In genomic region chr22:44735518-44736428, GRCh38 we compare ENCODE assay signal across 8 cellular contexts. TPM values are rescaled to one million over a fixed set of nuclear protein-coding genes. Genes with fewer than 3 reads are reported as not detected.
DNase-seq lines count a peak whose midpoint lies in the region; ATAC-seq, FAIRE-seq and TF ChIP-seq lines count a peak whose summit lies in the region.

No MANE protein-coding gene starts in this region.

- no peaks in the 10 kb centered on the region for H3K79me2 ChIP-seq in H1 (ENCODE audit: control insufficient read depth in 1 of 2, insufficient read depth in 2 of 2, low read length in 2 of 2)

- H3K27ac ChIP-seq in H1 (ENCODE audit: low read depth, low read length) = no peak overlapping the region

- CTCF ChIA-PET in activated CD8-positive, alpha-beta memory T cell treated with anti-CD3 and anti-CD28 coated beads, Interleukin-2, amount 10 ng/mL, durations not matched to agents 7 days and 5 days (lab: Charles Lee) = interaction anchor here (0.7 to 10.1 kb wide), 16 partner anchors 10 to 51 kb away, joined by 3 to 91 read pairs (median 4); partner anchors contain the start of gene PRR5
- CTCF ChIA-PET in H1 (lab: Charles Lee; ENCODE audit: partially characterized antibody) = interaction anchor here (0.5 to 9.3 kb wide), 29 partner anchors 8 to 1488 kb away, joined by 3 to 102 read pairs (median 5); partner anchors contain the start of gene ARHGAP8

- H2AK5ac ChIP-seq in H1 (ENCODE audit: low read depth, low read length) = no peak overlapping the region

- no peaks in the 10 kb centered on the region for H3K9me3 ChIP-seq in H1 (ENCODE audit: insufficient read depth in 2 of 2, low read depth in 1 of 2, low read length in 1 of 2)
- no peaks in the 10 kb centered on the region for H3K9me3 ChIP-seq in mucosa of descending colon

- ATAC-seq in activated CD8-positive, alpha-beta memory T cell treated with anti-CD3 and anti-CD28 coated beads, Interleukin-2, amount 10 ng/mL, durations not matched to agents 7 days and 5 days = peak; percentile 75
- peak; percentile 72 for ATAC-seq in mucosa of descending colon
- no peak for ATAC-seq in GM19463 (IDR thresholded peaks at IDR 0.05; ENCODE audit: unreplicated experiment)

- H3K4me2 ChIP-seq in H1 (ENCODE audit: insufficient read depth in 1 of 2, low read depth in 2 of 2, low read length in 2 of 2) = no peak overlapping the region

- peaks cover 4% of the 10 kb centered on the region for H3K9me3 Mint-ChIP-seq in activated CD8-positive, alpha-beta memory T cell treated with anti-CD3 and anti-CD28 coated beads, Interleukin-2, amount 10 ng/mL, durations not matched to agents 7 days and 5 days (ENCODE audit: low read depth)

- no peak overlapping the region for H3K27ac Mint-ChIP-seq in activated CD8-positive, alpha-beta memory T cell treated with anti-CD3 and anti-CD28 coated beads, Interleukin-2, amount 10 ng/mL, durations not matched to agents 7 days and 5 days

- intact Hi-C loops in mucosa of descending colon (cut with DNase I, micrococcal nuclease) = loop anchor here (2.0 to 5.0 kb wide), 2 partner anchors 38 to 39 kb away; no protein-coding TSS in a partner anchor

- peaks cover 0 to 14% of the 10 kb centered on the region in 2 experiments for H4K20me1 ChIP-seq in H1 (replicated peaks in 1 of 2; ENCODE audit: control insufficient read depth in 1 of 2, insufficient read depth in 2 of 2, low read length in 2 of 2)

- TF ChIP-seq RAD21 in H1 (IDR thresholded peaks at IDR 0.05 in 1 of 2, conservative IDR thresholded peaks at IDR 0.05 in 1 of 2; ENCODE audit: low read depth in 2 of 2, low read length in 2 of 2) = peak; percentile 96 to 97

- H3K27me3 ChIP-seq in H1 (replicated peaks in 1 of 4; ENCODE audit: control insufficient read depth in 3 of 4, extremely low read depth in 1 of 4, insufficient read depth in 3 of 4, low read length in 3 of 4) = no peaks in the 10 kb centered on the region; a peak in 1 of 7 replicates

- peaks cover 0 to 19% (median 12%) of the 10 kb centered on the region in 4 experiments; a peak in 5 of 7 replicates for H3K4me1 ChIP-seq in H1 (replicated peaks in 1 of 4; ENCODE audit: control insufficient read depth in 3 of 4, insufficient read depth in 4 of 4, low read length in 3 of 4)
- peaks cover 6% of the 10 kb centered on the region for H3K4me1 ChIP-seq in mucosa of descending colon (ENCODE audit: low read depth)

- no peaks in the 10 kb centered on the region for H3K27me3 Mint-ChIP-seq in activated CD8-positive, alpha-beta memory T cell treated with anti-CD3 and anti-CD28 coated beads, Interleukin-2, amount 10 ng/mL, durations not matched to agents 7 days and 5 days

- WGBS in H1 (ENCODE audit: extremely low coverage in 1 of 2, insufficient coverage in 1 of 2, insufficient read length in 1 of 2, insufficient replicate concordance in 2 of 2, low coverage in 1 of 2, low lambda C conversion rate in 2 of 2, missing lambda C conversion rate in 1 of 2), 2 experiments = 50% methylated on average over 28 of the region's 28 CpGs; no CpG with 5 or more reads in 1 of the 2 experiments

- no peak overlapping the region for H2BK15ac ChIP-seq in H1 (ENCODE audit: low read length)

- TF ChIP-seq EP300 in H1 (IDR thresholded peaks at IDR 0.05; ENCODE audit: borderline replicate concordance in 1 of 2, low read depth in 2 of 2, low read length in 2 of 2) = no peak

- H2BK5ac ChIP-seq in H1 (ENCODE audit: low read depth, low read length) = peak overlapping the region; percentile 49; the same call in 1 of the 2 replicates

- TF ChIP-seq CTCF in H1 (IDR thresholded peaks at IDR 0.05; ENCODE audit: control extremely low read depth in 1 of 3, insufficient read depth in 1 of 3, low read depth in 1 of 3, low read length in 3 of 3) (peak; percentile 96 to 98 (median 97)), mucosa of descending colon (IDR thresholded peaks at IDR 0.05) (peak; percentile 99)

- no peak overlapping the region for H3K23ac ChIP-seq in H1 (ENCODE audit: insufficient read length)

- no peak overlapping the region for H3K4me3 ChIP-seq in H1 (ENCODE audit: extremely low read depth in 1 of 4, insufficient read depth in 2 of 4, low read depth in 3 of 4, low read length in 4 of 4)
- H3K4me3 ChIP-seq in mucosa of descending colon = no peak overlapping the region

- no peak overlapping the region for H3K14ac ChIP-seq in H1 (ENCODE audit: insufficient read length)

- no peaks in the 10 kb centered on the region for H3K4me1 Mint-ChIP-seq in activated CD8-positive, alpha-beta memory T cell treated with anti-CD3 and anti-CD28 coated beads, Interleukin-2, amount 10 ng/mL, durations not matched to agents 7 days and 5 days

- H3K18ac ChIP-seq in H1 (ENCODE audit: extremely low read depth, low read length) = no peak overlapping the region

- H3K79me1 ChIP-seq in H1 (ENCODE audit: low read depth, low read length) = no peaks in the 10 kb centered on the region

- no peak overlapping the region for H3K4me3 Mint-ChIP-seq in activated CD8-positive, alpha-beta memory T cell treated with anti-CD3 and anti-CD28 coated beads, Interleukin-2, amount 10 ng/mL, durations not matched to agents 7 days and 5 days

- no peak overlapping the region for H4K5ac ChIP-seq in H1 (ENCODE audit: insufficient read length, low read depth, low read length)

- no peak overlapping the region for H4K91ac ChIP-seq in H1 (replicated peaks; ENCODE audit: insufficient read length, low read length)

- H2BK12ac ChIP-seq in H1 (ENCODE audit: low read depth, low read length) = 0 out of 2 replicates have a peak overlapping the region, but pooled peaks have one; percentile 39

- no peak overlapping the region for H3K4ac ChIP-seq in H1 (replicated peaks; ENCODE audit: insufficient read length, low read depth, low read length)

- H2BK120ac ChIP-seq in H1 (replicated peaks; ENCODE audit: low read depth, low read length) = no peak overlapping the region

- H3K9ac ChIP-seq in H1 (replicated peaks in 1 of 4; ENCODE audit: extremely low read depth in 1 of 4, low read depth in 3 of 4, low read length in 3 of 4) = no peak overlapping the region

- no peaks in the 10 kb centered on the region for H3K23me2 ChIP-seq in H1 (ENCODE audit: low read depth, low read length)

- POLR2A ChIA-PET in H1 (lab: Charles Lee; ENCODE audit: partially characterized antibody) = interaction anchor here (1.2 kb wide), 1 partner anchor 17 kb away, joined by 4 read pairs; the partner anchor contains the start of gene ARHGAP8

- H3K56ac ChIP-seq in H1 (replicated peaks; ENCODE audit: insufficient read length, low read depth, low read length) = no peak overlapping the region

- H4K8ac ChIP-seq in H1 (ENCODE audit: extremely low read depth, insufficient read depth, low read length) = no peak overlapping the region

- no peaks in the 10 kb centered on the region for H3K36me3 ChIP-seq in H1 (ENCODE audit: control insufficient read depth in 2 of 4, insufficient read depth in 4 of 4, low read length in 3 of 4)
- no peaks in the 10 kb centered on the region for H3K36me3 ChIP-seq in mucosa of descending colon (ENCODE audit: low read depth)

- DNase-seq in SKM-1 treated with dmso at 0.1 percent for 144 hours (lab: John Stamatoyannopoulos, UW; ENCODE audit: unreplicated experiment) (peak; percentile 47), SKM-1 (lab: John Stamatoyannopoulos, UW; ENCODE audit: unreplicated experiment) (no peak), NCI-H82 treated with DMSO at 0.1 percent for 48 hours (lab: John Stamatoyannopoulos, UW; ENCODE audit: unreplicated experiment) (peak; percentile 35), H1 (ENCODE audit: low read depth in 1 of 2, low spot score in 2 of 2) (peak; percentile 49 to 100), mucosa of descending colon (peak; percentile 81 to 94 (median 89))
- peak; percentile 85 for DNase-seq in activated CD8-positive, alpha-beta memory T cell treated with anti-CD3 and anti-CD28 coated beads, Interleukin-2, amount 10 ng/mL, durations not matched to agents 7 days and 5 days
- peak; percentile 97 for DNase-seq in stimulated activated CD8-positive, alpha-beta memory T cell treated with anti-CD3 and anti-CD28 coated beads, Interleukin-4, amount 100 ng/mL, for 48 hours

- FAIRE-seq in H1 (lab: Jason Lieb, UNC) = peak; percentile 28

- no peak overlapping the region for H2BK20ac ChIP-seq in H1 (ENCODE audit: low read length)

- no peak overlapping the region for H2AFZ ChIP-seq in H1 (ENCODE audit: low read length)

- no peak for TF ChIP-seq POLR2A in H1 (IDR thresholded peaks at IDR 0.05; ENCODE audit: control extremely low read depth in 1 of 2, low read depth in 2 of 2, low read length in 2 of 2)

- H3K36me3 Mint-ChIP-seq in activated CD8-positive, alpha-beta memory T cell treated with anti-CD3 and anti-CD28 coated beads, Interleukin-2, amount 10 ng/mL, durations not matched to agents 7 days and 5 days = peaks cover 7% of the 10 kb centered on the region

TF ChIP-seq in H1, 55 proteins besides CTCF, POLR2A, EP300 and RAD21 (continues in another document):
- TF ChIP-seq RFX5 (IDR thresholded peaks at IDR 0.05; ENCODE audit: borderline replicate concordance, low read depth, low read length) = 0 out of 2 replicates have a peak, but pooled peaks have one; percentile 30

RNA-seq across cellular contexts. Expression of gene ARHGAP8, which starts 16.6 kb away (rescaled TPM):
- 1 to 10 TPM; 1.1 TPM for total RNA-seq in activated CD8-positive, alpha-beta memory T cell treated with anti-CD3 and anti-CD28 coated beads, Interleukin-2, amount 10 ng/mL, durations not matched to agents 7 days and 5 days
- 47.7 and 48.7 TPM in 2 replicates for total RNA-seq in H1 (2021; fragmentation: NEBNext Ultra II Directional; extraction: Animal tissue kit (Norgen Biotek cat#: 25700))
- 35.6 and 55.2 TPM in 2 replicates for polyA plus RNA-seq in H1 (2011; rRNA removed)
- 40.7 TPM for polyA plus RNA-seq in H1 (2011; cell fraction: cytosol; rRNA removed)
- 71.9 TPM for polyA plus RNA-seq in H1 (2011; cell fraction: nucleus; rRNA removed)
- polyA plus RNA-seq in H1 (2012, experiment 1 of 2) = 29.6 to 36.8 TPM (median 35.4 TPM) in 4 replicates
- 25.3 TPM for polyA plus RNA-seq in H1 (2012, experiment 2 of 2)
- 28.1 TPM for polyA plus RNA-seq in H1 (2013, experiment 1 of 2)
- 27.7 TPM for polyA plus RNA-seq in H1 (2013, experiment 2 of 2)
- polyA minus RNA-seq in H1 (2011; rRNA and poly(A)+ RNA removed) = 28.4 and 34.7 TPM in 2 replicates
- 22.0 TPM for polyA minus RNA-seq in H1 (2011; cell fraction: cytosol; rRNA and poly(A)+ RNA removed)
- 33.7 TPM for polyA minus RNA-seq in H1 (2011; cell fraction: nucleus; rRNA and poly(A)+ RNA removed)
- 10 to 100 TPM; 25.0 to 74.6 (median 43.7) TPM for total RNA-seq in mucosa of descending colon

RNA-seq across cellular contexts. Expression of gene PRR5, which starts 33.8 kb away (rescaled TPM):
- 10 to 100 TPM; 20.0 to 35.7 TPM for total RNA-seq in activated CD8-positive, alpha-beta memory T cell treated with anti-CD3 and anti-CD28 coated beads, Interleukin-2, amount 10 ng/mL, durations not matched to agents 7 days and 5 days
- total RNA-seq in H1 (2021; fragmentation: NEBNext Ultra II Directional; extraction: Animal tissue kit (Norgen Biotek cat#: 25700)) = 15.7 and 16.5 TPM in 2 replicates
- polyA plus RNA-seq in H1 (2011; rRNA removed) = 25.7 and 36.1 TPM in 2 replicates
- 21.7 TPM for polyA plus RNA-seq in H1 (2011; cell fraction: cytosol; rRNA removed)
- 26.9 TPM for polyA plus RNA-seq in H1 (2011; cell fraction: nucleus; rRNA removed)
- polyA plus RNA-seq in H1 (2012, experiment 1 of 2) = 13.6 to 16.9 TPM (median 16.1 TPM) in 4 replicates
- polyA plus RNA-seq in H1 (2012, experiment 2 of 2) = 15.9 TPM
- 8.9 TPM for polyA plus RNA-seq in H1 (2013, experiment 1 of 2)
- 9.8 TPM for polyA plus RNA-seq in H1 (2013, experiment 2 of 2)
- polyA minus RNA-seq in H1 (2011; rRNA and poly(A)+ RNA removed) = 13.3 and 16.3 TPM in 2 replicates
- 15.0 TPM for polyA minus RNA-seq in H1 (2011; cell fraction: cytosol; rRNA and poly(A)+ RNA removed)
- 17.1 TPM for polyA minus RNA-seq in H1 (2011; cell fraction: nucleus; rRNA and poly(A)+ RNA removed)
- 10 to 100 TPM; 21.8 to 46.2 (median 35.1) TPM for total RNA-seq in mucosa of descending colon

Comparison
In these comparisons a context has a peak if more than half of its experiments do, and no peak if none do; other contexts are left out.
1. RNA of gene ARHGAP8, which starts 16.6 kb away (total RNA-seq): 47.7 to 48.7 TPM in H1 and 25.0 to 74.6 TPM in mucosa of descending colon; 1.1 TPM in activated CD8-positive, alpha-beta memory T cell treated with anti-CD3 and anti-CD28 coated beads, Interleukin-2, amount 10 ng/mL, durations not matched to agents 7 days and 5 days; every median in the first group is over 10 times any median in the second.